Comparison of ENCODE assay signal across 1 cellular context in genomic region chr11:109864834-109865557, GRCh38.
TF ChIP-seq lines count a peak whose summit lies in the region.

No MANE protein-coding gene starts in this region.

TF ChIP-seq in GM23338, 12 proteins besides CTCF, POLR2A, EP300 and RAD21 (continued from another document):
- TF ChIP-seq REST (IDR thresholded peaks at IDR 0.05; ENCODE audit: unreplicated experiment) = no peak
